7 cellular contexts compared by ENCODE assay signal in the genomic region with DNA sequence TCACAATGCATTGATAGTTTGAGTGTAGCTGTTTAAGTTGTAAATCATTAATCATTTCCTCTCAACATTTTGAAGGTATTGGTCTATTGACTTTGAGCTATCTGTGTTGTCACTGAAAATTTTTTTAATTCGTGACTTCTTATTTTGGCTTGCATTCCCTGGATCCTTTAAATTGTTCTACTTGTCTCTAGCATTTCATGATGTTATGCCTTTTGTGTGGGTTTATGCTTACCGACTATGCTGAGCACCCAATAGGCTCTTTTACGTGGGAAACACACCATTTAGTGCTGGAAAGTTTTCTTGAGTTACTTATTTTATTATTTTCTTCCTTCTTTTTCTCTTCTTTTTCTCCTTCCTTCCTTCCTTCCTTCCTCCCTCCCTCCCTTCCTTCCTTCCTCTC.
"Had no signal": no experiment of that assay in that cellular context is flagged by ENCODE, and none has a peak within 500 bp of the region (broad histone marks: within the 10 kb centered on the region; RNA-seq: fewer than 3 reads in every experiment).

No MANE protein-coding gene starts in this region.

- H3K4me3 ChIP-seq: GM23248, HAP-1 had no signal

- H3K27ac ChIP-seq: GM23248, HL-60 had no signal

- H3K9ac ChIP-seq: GM23248 had no signal

- H3K9me3 ChIP-seq: HAP-1 had no signal

- DNase-seq: GM23248, GOT3, H7, HFFc6, KBM-7 had no signal

- H3K36me3 ChIP-seq: HAP-1 had no signal
